1 cellular context compared by ENCODE assay signal in the genomic region with DNA sequence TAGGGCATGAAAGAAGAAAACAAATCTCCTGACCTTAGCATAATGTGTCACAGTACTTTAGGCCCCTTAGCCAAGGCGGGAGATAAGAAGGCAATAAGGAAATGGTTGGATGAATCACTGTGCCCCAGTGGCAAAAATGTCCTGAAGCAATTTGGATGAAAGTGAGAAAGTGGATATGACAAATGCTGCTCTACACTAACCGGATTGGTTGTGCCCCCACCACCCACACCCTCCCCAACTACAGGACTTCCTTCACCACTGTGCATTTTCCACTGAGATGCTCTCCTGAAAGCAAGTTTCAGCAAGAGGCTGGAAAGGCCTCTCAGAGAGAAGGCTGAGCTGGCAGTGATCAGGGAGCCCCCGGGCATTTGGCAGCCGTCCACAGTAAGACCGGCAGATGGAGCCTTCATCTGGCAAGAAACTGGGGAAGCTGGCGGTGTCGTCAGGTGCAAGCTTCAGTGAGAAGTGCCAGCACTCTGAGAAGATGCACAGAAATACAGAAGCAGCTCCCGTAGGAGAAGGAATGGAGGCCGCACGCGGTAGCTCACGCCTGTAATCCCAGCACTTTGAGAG.
A peak's percentile ranks its signal among the peaks of the same experiment; 100 is the strongest.
TF ChIP-seq lines count a peak whose summit lies in the region.

No MANE protein-coding gene starts in this region.

TF ChIP-seq in SK-N-SH treated with all-trans-retinoic acid at 6 μM for 48 hours, 23 proteins besides CTCF, POLR2A, EP300 and RAD21 (continued from another document):
- TF ChIP-seq ZNF70 (CRISPR knock-in tag; IDR thresholded peaks at IDR 0.05) (no peak), TCF4 (CRISPR knock-in tag; IDR thresholded peaks at IDR 0.05; ENCODE audit: borderline replicate concordance) (peak; percentile 40; the same call in 1 of the 2 replicates), ZNF565 (CRISPR knock-in tag; conservative IDR thresholded peaks at IDR 0.05; ENCODE audit: low read depth) (no peak), OSR1 (CRISPR knock-in tag; IDR thresholded peaks at IDR 0.05) (no peak), ZFP30 (CRISPR knock-in tag; IDR thresholded peaks at IDR 0.05) (no peak), SNAI2 (CRISPR knock-in tag; IDR thresholded peaks at IDR 0.05) (0 out of 2 replicates have a peak, but pooled peaks have one; percentile 7)
